In genomic region chr4:159098482-159099127, GRCh38 we compare ENCODE assay signal across 20 cellular contexts. TPM values are rescaled to one million over a fixed set of nuclear protein-coding genes. Genes with fewer than 3 reads are reported as not detected.
DNase-seq lines count a peak whose midpoint lies in the region; ATAC-seq, FAIRE-seq and TF ChIP-seq lines count a peak whose summit lies in the region.
"Had no signal": no experiment of that assay in that cellular context is flagged by ENCODE, and none has a peak within 500 bp of the region (broad histone marks: within the 10 kb centered on the region; RNA-seq: fewer than 3 reads in every experiment).

No MANE protein-coding gene starts in this region.

- H4K5ac ChIP-seq in H1 (ENCODE audit: insufficient read length, low read depth, low read length), result no peak overlapping the region

- no peak overlapping the region for H2BK20ac ChIP-seq in H1 (ENCODE audit: low read length)

- no peak for FAIRE-seq in H1 (lab: Jason Lieb, UNC)
- FAIRE-seq in urothelium cell line (lab: Jason Lieb, UNC), result no peak
- FAIRE-seq: G401.6 had no signal

- intact Hi-C loops in upper lobe of right lung (cut with DNase I), result no loop called here

- POLR2A ChIA-PET in H1 (lab: Charles Lee; ENCODE audit: partially characterized antibody), result no interaction called here

- H3K56ac ChIP-seq in H1 (replicated peaks; ENCODE audit: insufficient read length, low read depth, low read length), result no peak overlapping the region

- no peak overlapping the region for H2BK15ac ChIP-seq in H1 (ENCODE audit: low read length)

- no peak overlapping the region for H3K14ac ChIP-seq in H1 (ENCODE audit: insufficient read length)

- H3K79me1 ChIP-seq in H1 (ENCODE audit: low read depth, low read length), result no peaks in the 10 kb centered on the region

- DNase-seq in NCI-H1436 treated with DMSO at 0.1 percent for 48 hours (lab: John Stamatoyannopoulos, UW), result peak; percentile 42
- peak; percentile 88 for DNase-seq in NCI-H69 (lab: John Stamatoyannopoulos, UW)
- DNase-seq in H1 (ENCODE audit: low read depth in 1 of 2, low spot score in 2 of 2), result no peak
- no peak for DNase-seq in upper lobe of right lung
- no peak for DNase-seq in iPS-NIHi11 (ENCODE audit: low spot score)
- no peak for DNase-seq in NCI-H82 treated with DMSO at 0.1 percent for 48 hours (lab: John Stamatoyannopoulos, UW; ENCODE audit: unreplicated experiment)
- no peak for DNase-seq in urothelium cell line (ENCODE audit: low spot score)
- DNase-seq: CD4-positive, alpha-beta memory T cell; Karpas-422; MV-4-11; NCI-H2107; NCI-H446 treated with DMSO at 0.1 percent for 48 hours; NCI-H526 treated with DMSO at 0.1 percent for 48 hours; SHP77 treated with DMSO at 0.1 percent for 48 hours; SW 1271; T-helper 17 cell had no signal

- H3K4me2 ChIP-seq in H1 (ENCODE audit: insufficient read depth in 1 of 2, low read depth in 2 of 2, low read length in 2 of 2), result no peak overlapping the region
- H3K4me2 ChIP-seq: BLaER1 had no signal

- no peak overlapping the region for H2AK5ac ChIP-seq in H1 (ENCODE audit: low read depth, low read length)

- no peaks in the 10 kb centered on the region for H3K36me3 ChIP-seq in H1 (ENCODE audit: control insufficient read depth in 2 of 4, insufficient read depth in 4 of 4, low read length in 3 of 4)
- no peaks in the 10 kb centered on the region for H3K36me3 ChIP-seq in upper lobe of right lung
- H3K36me3 ChIP-seq: BLaER1 had no signal

- H4K8ac ChIP-seq in H1 (ENCODE audit: extremely low read depth, insufficient read depth, low read length), result no peak overlapping the region

- no peak overlapping the region for H2BK12ac ChIP-seq in H1 (ENCODE audit: low read depth, low read length)

- ATAC-seq in upper lobe of right lung, result no peak
- ATAC-seq: T-helper 17 cell had no signal

- 0 out of 7 replicates have a peak, but pooled peaks cover 0 to 11% (median 0%) of the 10 kb centered on the region in 4 experiments for H3K27me3 ChIP-seq in H1 (replicated peaks in 1 of 4; ENCODE audit: control insufficient read depth in 3 of 4, extremely low read depth in 1 of 4, insufficient read depth in 3 of 4, low read length in 3 of 4)
- no peaks in the 10 kb centered on the region for H3K27me3 ChIP-seq in upper lobe of right lung
- H3K27me3 ChIP-seq: BLaER1 had no signal

- no peak overlapping the region for H3K4me3 ChIP-seq in H1 (ENCODE audit: extremely low read depth in 1 of 4, insufficient read depth in 2 of 4, low read depth in 3 of 4, low read length in 4 of 4)
- no peak overlapping the region for H3K4me3 ChIP-seq in upper lobe of right lung
- H3K4me3 ChIP-seq: BLaER1, SK-N-MC had no signal

- no peak for TF ChIP-seq EP300 in H1 (IDR thresholded peaks at IDR 0.05; ENCODE audit: borderline replicate concordance in 1 of 2, low read depth in 2 of 2, low read length in 2 of 2)

- H3K4me1 ChIP-seq in H1 (replicated peaks in 1 of 4; ENCODE audit: control insufficient read depth in 3 of 4, insufficient read depth in 4 of 4, low read length in 3 of 4) (peaks cover 3 to 7% (median 4%) of the 10 kb centered on the region in 4 experiments; a peak in 4 of 7 replicates), upper lobe of right lung (peaks cover 9% of the 10 kb centered on the region)

- H3K23me2 ChIP-seq in H1 (ENCODE audit: low read depth, low read length), result peaks cover 6% of the 10 kb centered on the region; the same call in 1 of the 2 replicates

- H2BK120ac ChIP-seq in H1 (replicated peaks; ENCODE audit: low read depth, low read length), result peak overlapping the region; percentile 64

- H3K27ac ChIP-seq in H1 (ENCODE audit: low read depth, low read length), result no peak overlapping the region
- H3K27ac ChIP-seq in upper lobe of right lung, result peak overlapping the region; percentile 42
- H3K27ac ChIP-seq: BLaER1, RWPE1, SK-N-MC had no signal

- no peak for TF ChIP-seq CTCF in H1 (IDR thresholded peaks at IDR 0.05; ENCODE audit: control extremely low read depth in 1 of 3, insufficient read depth in 1 of 3, low read depth in 1 of 3, low read length in 3 of 3)
- no peak for TF ChIP-seq CTCF in upper lobe of right lung (IDR thresholded peaks at IDR 0.05)

- H3K9ac ChIP-seq in H1 (replicated peaks in 1 of 4; ENCODE audit: extremely low read depth in 1 of 4, low read depth in 3 of 4, low read length in 3 of 4), result no peak overlapping the region
- H3K9ac ChIP-seq: BLaER1 had no signal

- H4K20me1 ChIP-seq in H1 (replicated peaks in 1 of 2; ENCODE audit: control insufficient read depth in 1 of 2, insufficient read depth in 2 of 2, low read length in 2 of 2), result no peaks in the 10 kb centered on the region
- H4K20me1 ChIP-seq: BLaER1 had no signal

- H4K91ac ChIP-seq in H1 (replicated peaks; ENCODE audit: insufficient read length, low read length), result no peak overlapping the region

- no peak overlapping the region for H3K23ac ChIP-seq in H1 (ENCODE audit: insufficient read length)

- H3K18ac ChIP-seq in H1 (ENCODE audit: extremely low read depth, low read length), result no peak overlapping the region

- H3K4ac ChIP-seq in H1 (replicated peaks; ENCODE audit: insufficient read length, low read depth, low read length), result no peak overlapping the region

- CTCF ChIA-PET in H1 (lab: Charles Lee; ENCODE audit: partially characterized antibody), result interaction anchor here (0.6 to 1.3 kb wide), 3 partner anchors 21 to 47 kb away, joined by 4 to 5 read pairs (median 4); no protein-coding TSS in a partner anchor

- no peak overlapping the region for H2AFZ ChIP-seq in H1 (ENCODE audit: low read length)

- no peak for TF ChIP-seq POLR2A in H1 (IDR thresholded peaks at IDR 0.05; ENCODE audit: control extremely low read depth in 1 of 2, low read depth in 2 of 2, low read length in 2 of 2)

- H3K9me3 ChIP-seq in H1 (ENCODE audit: insufficient read depth in 2 of 2, low read depth in 1 of 2, low read length in 1 of 2) (no peaks in the 10 kb centered on the region), upper lobe of right lung (no peaks in the 10 kb centered on the region)
- H3K9me3 ChIP-seq: BLaER1 had no signal

- TF ChIP-seq RAD21 in H1 (IDR thresholded peaks at IDR 0.05 in 1 of 2, conservative IDR thresholded peaks at IDR 0.05 in 1 of 2; ENCODE audit: low read depth in 2 of 2, low read length in 2 of 2), result no peak

- no peak overlapping the region for H2BK5ac ChIP-seq in H1 (ENCODE audit: low read depth, low read length)

- H3K79me2 ChIP-seq in H1 (ENCODE audit: control insufficient read depth in 1 of 2, insufficient read depth in 2 of 2, low read length in 2 of 2), result no peaks in the 10 kb centered on the region

TF ChIP-seq in H1, 55 proteins besides CTCF, POLR2A, EP300 and RAD21:
- TF ChIP-seq EZH2 (IDR thresholded peaks at IDR 0.05; ENCODE audit: low read depth, low read length, severe bottlenecking) (no peak), JUND (IDR thresholded peaks at IDR 0.05; ENCODE audit: low read length) (no peak), TBP (IDR thresholded peaks at IDR 0.05; ENCODE audit: low read depth, low read length) (no peak), EGR1 (IDR thresholded peaks at IDR 0.05; ENCODE audit: borderline replicate concordance, low read depth, low read length) (no peak), HDAC2 (IDR thresholded peaks at IDR 0.05; ENCODE audit: borderline replicate concordance in 1 of 2, low read depth in 2 of 2, low read length in 2 of 2) (no peak), RNF2 (IDR thresholded peaks at IDR 0.05; ENCODE audit: borderline replicate concordance, low read depth, low read length, missing control alignments, poor library complexity, severe bottlenecking) (no peak), GABPA (IDR thresholded peaks at IDR 0.05; ENCODE audit: borderline replicate concordance, insufficient read depth, low read length) (no peak)
- TF ChIP-seq, protein P1, sequence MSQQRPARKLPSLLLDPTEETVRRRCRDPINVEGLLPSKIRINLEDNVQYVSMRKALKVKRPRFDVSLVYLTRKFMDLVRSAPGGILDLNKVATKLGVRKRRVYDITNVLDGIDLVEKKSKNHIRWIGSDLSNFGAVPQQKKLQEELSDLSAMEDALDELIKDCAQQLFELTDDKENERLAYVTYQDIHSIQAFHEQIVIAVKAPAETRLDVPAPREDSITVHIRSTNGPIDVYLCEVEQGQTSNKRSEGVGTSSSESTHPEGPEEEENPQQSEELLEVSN (IDR thresholded peaks at IDR 0.05), result no peak
- TF ChIP-seq, protein P2, sequence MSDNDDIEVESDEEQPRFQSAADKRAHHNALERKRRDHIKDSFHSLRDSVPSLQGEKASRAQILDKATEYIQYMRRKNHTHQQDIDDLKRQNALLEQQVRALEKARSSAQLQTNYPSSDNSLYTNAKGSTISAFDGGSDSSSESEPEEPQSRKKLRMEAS (IDR thresholded peaks at IDR 0.05), result no peak

RNA-seq across cellular contexts. Expression of gene RAPGEF2, which starts 4.3 kb away (rescaled TPM):
- 42.9 and 48.6 TPM in 2 replicates for total RNA-seq in H1 (2021; fragmentation: NEBNext Ultra II Directional; extraction: Animal tissue kit (Norgen Biotek cat#: 25700))
- polyA plus RNA-seq in H1 (2011; rRNA removed), result 16.7 and 24.4 TPM in 2 replicates
- polyA plus RNA-seq in H1 (2011; cell fraction: cytosol; rRNA removed), result 23.7 TPM
- polyA plus RNA-seq in H1 (2011; cell fraction: nucleus; rRNA removed), result 33.0 TPM
- 23.2 to 31.0 TPM (median 29.9 TPM) in 4 replicates for polyA plus RNA-seq in H1 (2012, experiment 1 of 2)
- 1.7 TPM for polyA plus RNA-seq in H1 (2012, experiment 2 of 2)
- polyA plus RNA-seq in H1 (2013, experiment 1 of 2), result 24.0 TPM
- 27.4 TPM for polyA plus RNA-seq in H1 (2013, experiment 2 of 2)
- polyA minus RNA-seq in H1 (2011; rRNA and poly(A)+ RNA removed), result 84.3 and 118 TPM in 2 replicates
- 33.5 TPM for polyA minus RNA-seq in H1 (2011; cell fraction: cytosol; rRNA and poly(A)+ RNA removed)
- 76.8 TPM for polyA minus RNA-seq in H1 (2011; cell fraction: nucleus; rRNA and poly(A)+ RNA removed)
- 61.3 TPM for total RNA-seq in upper lobe of right lung

Comparison
In these comparisons a context has a peak if more than half of its experiments do, and no peak if none do; other contexts are left out.
1. DNase-seq: peak in NCI-H1436 treated with DMSO at 0.1 percent for 48 hours (single experiment) and NCI-H69 (single experiment); none in H1 (0 of 2), upper lobe of right lung (single experiment), iPS-NIHi11 (single experiment), NCI-H82 treated with DMSO at 0.1 percent for 48 hours (single experiment) and urothelium cell line (single experiment).